Comparison of ENCODE assay signal across 8 cellular contexts in genomic region chr1:156114101-156114918, GRCh38. TPM values are rescaled to one million over a fixed set of nuclear protein-coding genes. Genes with fewer than 3 reads are reported as not detected.
A peak's percentile ranks its signal among the peaks of the same experiment; 100 is the strongest.
DNase-seq lines count a peak whose midpoint lies in the region; ATAC-seq and TF ChIP-seq lines count a peak whose summit lies in the region.

LMNA (plus strand) TSS chr1:156114711; CDS start chr1:156114919, 208 bp downstream.

- H3K27me3 ChIP-seq in WERI-Rb-1 (ENCODE audit: insufficient read depth, low read depth, severe bottlenecking) (no peaks in the 10 kb centered on the region), breast epithelium (no peaks in the 10 kb centered on the region)

- peak within 1 kb of the TSS; percentile 14 for H3K27ac ChIP-seq in WERI-Rb-1
- H3K27ac ChIP-seq in breast epithelium, result peak within 1 kb of the TSS; percentile 97 to 98

- intact Hi-C loops in breast epithelium (cut with DNase I; ENCODE audit: low total_unique reads), result no loop called here

- peaks cover 0 to 17% of the 10 kb centered on the region in 2 donors for H3K4me1 ChIP-seq in breast epithelium

- peak; percentile 40 for DNase-seq in NCI-H2107 treated with DMSO at 0.1 percent for 48 hours (lab: John Stamatoyannopoulos, UW; ENCODE audit: unreplicated experiment)
- peak; percentile 90 for DNase-seq in WERI-Rb-1
- peak; percentile 94 to 95 for DNase-seq in breast epithelium (ENCODE audit: low spot score in 2 of 2)
- peak; percentile 84 for DNase-seq in iPS-NIHi11 (ENCODE audit: low spot score)
- peak; percentile 76 for DNase-seq in smooth muscle cell of the brain vasculature (ENCODE audit: low read depth, low spot score)
- DNase-seq in NCI-H524 (lab: John Stamatoyannopoulos, UW), result no peak

- ATAC-seq in GM18498 (IDR thresholded peaks at IDR 0.05; ENCODE audit: unreplicated experiment) (peak; percentile 77), HG02981 (IDR thresholded peaks at IDR 0.05; ENCODE audit: unreplicated experiment) (peak; percentile 59)

- H3K9me3 ChIP-seq in WERI-Rb-1 (ENCODE audit: severe bottlenecking) (no peaks in the 10 kb centered on the region), breast epithelium (no peaks in the 10 kb centered on the region)

- TF ChIP-seq CTCF in WERI-Rb-1 (IDR thresholded peaks at IDR 0.05; ENCODE audit: low read depth, low read length) (no peak), breast epithelium (IDR thresholded peaks at IDR 0.05) (no peak)

- H3K36me3 ChIP-seq in WERI-Rb-1 (peaks cover 9% of the 10 kb centered on the region; the same call in 1 of the 2 replicates), breast epithelium (no peaks in the 10 kb centered on the region)

- H3K4me3 ChIP-seq in WERI-Rb-1 (ENCODE audit: low read depth, low read length) (peak within 1 kb of the TSS; percentile 91), breast epithelium (peak within 1 kb of the TSS; percentile 95 to 100 (median 98))

- TF ChIP-seq POLR2A in breast epithelium (IDR thresholded peaks at IDR 0.05), result peak; percentile 97

RNA-seq across cellular contexts. Expression of gene LMNA, which starts in this region (rescaled TPM):
- 100 to 1,000 TPM; 292 to 367 (median 319) TPM for total RNA-seq in breast epithelium

Comparison
In these comparisons a context has a peak if more than half of its experiments do, and no peak if none do; other contexts are left out.
1. DNase-seq: peak in NCI-H2107 treated with DMSO at 0.1 percent for 48 hours (single experiment), WERI-Rb-1 (single experiment), breast epithelium (2 of 2), iPS-NIHi11 (single experiment) and smooth muscle cell of the brain vasculature (single experiment); none in NCI-H524 (0 of 2).